In genomic region chr10:119207713-119208552, GRCh38 we compare ENCODE assay signal across 8 cellular contexts. TPM values are rescaled to one million over a fixed set of nuclear protein-coding genes. Genes with fewer than 3 reads are reported as not detected.
DNase-seq lines count a peak whose midpoint lies in the region; ATAC-seq and TF ChIP-seq lines count a peak whose summit lies in the region.

No MANE protein-coding gene starts in this region.

- H3K27me3 ChIP-seq in NT2/D1 (ENCODE audit: insufficient read depth, insufficient read length): peaks cover 16% of the 10 kb centered on the region
- no peaks in the 10 kb centered on the region for H3K27me3 ChIP-seq in neural cell (ENCODE audit: insufficient read depth, low read depth, low read length)

- peak overlapping the region; percentile 88 for H3K4me3 Mint-ChIP-seq in activated naive CD4-positive, alpha-beta T cell treated with anti-CD3 and anti-CD28 coated beads, Interleukin-2, amount 10 ng/mL, durations not matched to agents 7 days and 5 days

- CTCF ChIA-PET in activated naive CD4-positive, alpha-beta T cell treated with anti-CD3 and anti-CD28 coated beads, Interleukin-2, amount 10 ng/mL, durations not matched to agents 7 days and 5 days (lab: Charles Lee): interaction anchor here (0.8 to 2.7 kb wide), 13 partner anchors 9 to 332 kb away, joined by 4 to 24 read pairs (median 9); no protein-coding TSS in a partner anchor

- no peaks in the 10 kb centered on the region for H3K36me3 ChIP-seq in NT2/D1 (ENCODE audit: insufficient read depth, insufficient read length, low read length)
- no peaks in the 10 kb centered on the region for H3K36me3 ChIP-seq in neural cell (ENCODE audit: insufficient read depth, low read length)

- peak overlapping the region; percentile 75 for H3K27ac ChIP-seq in neural cell (ENCODE audit: low read length)

- H3K79me2 ChIP-seq in neural cell (replicated peaks; ENCODE audit: insufficient read depth, low read length): peaks cover 11% of the 10 kb centered on the region

- H2AFZ ChIP-seq in neural cell (ENCODE audit: low read depth, low read length): peak overlapping the region; percentile 18

- peaks cover 9% of the 10 kb centered on the region for H3K36me3 Mint-ChIP-seq in activated naive CD4-positive, alpha-beta T cell treated with anti-CD3 and anti-CD28 coated beads, Interleukin-2, amount 10 ng/mL, durations not matched to agents 7 days and 5 days

- DNase-seq in NT2/D1 (ENCODE audit: low read depth, low spot score) (no peak), foreskin melanocyte (peak; percentile 69), ureter (ENCODE audit: low spot score) (peak; percentile 57), GDM1 (lab: John Stamatoyannopoulos, UW) (no peak)
- peak; percentile 57 for DNase-seq in activated naive CD4-positive, alpha-beta T cell treated with anti-CD3 and anti-CD28 coated beads, Interleukin-2, amount 10 ng/mL, durations not matched to agents 7 days and 5 days

- ATAC-seq in HG02840 (IDR thresholded peaks at IDR 0.05; ENCODE audit: low FRiP score, unreplicated experiment): peak; percentile 5

- peaks cover 56% of the 10 kb centered on the region for H3K4me1 Mint-ChIP-seq in activated naive CD4-positive, alpha-beta T cell treated with anti-CD3 and anti-CD28 coated beads, Interleukin-2, amount 10 ng/mL, durations not matched to agents 7 days and 5 days

- peak overlapping the region; percentile 76 for H3K9ac ChIP-seq in NT2/D1 (ENCODE audit: insufficient read length, low read depth)
- H3K9ac ChIP-seq in neural cell (ENCODE audit: low read length): peak overlapping the region; percentile 84

- H3F3A ChIP-seq in neural cell (ENCODE audit: insufficient read depth, low read length, poor library complexity, severe bottlenecking): peaks cover 4% of the 10 kb centered on the region

- TF ChIP-seq CTCF in GM12875 (IDR thresholded peaks at IDR 0.05; ENCODE audit: borderline replicate concordance, insufficient read depth, low read depth, low read length) (no peak), neural cell (IDR thresholded peaks at IDR 0.05; ENCODE audit: poor library complexity, severe bottlenecking) (no peak)

- no peaks in the 10 kb centered on the region for H4K20me1 ChIP-seq in neural cell (ENCODE audit: insufficient read depth)

- peak; percentile 6 for TF ChIP-seq RAD21 in neural cell (conservative IDR thresholded peaks at IDR 0.05)

- peak overlapping the region; percentile 80 for H3K4me2 ChIP-seq in neural cell (ENCODE audit: low read length)

- TF ChIP-seq EP300 in neural cell (conservative IDR thresholded peaks at IDR 0.05; ENCODE audit: poor library complexity, severe bottlenecking): no peak

- no peaks in the 10 kb centered on the region for H3K4me1 ChIP-seq in NT2/D1 (ENCODE audit: insufficient read depth, insufficient read length)

- peak overlapping the region; percentile 83 for H3K4me3 ChIP-seq in GM12875 (ENCODE audit: low read depth, low read length)
- peak overlapping the region; percentile 71 for H3K4me3 ChIP-seq in NT2/D1 (ENCODE audit: insufficient read length, low read depth)
- H3K4me3 ChIP-seq in neural cell (ENCODE audit: low read length): peak overlapping the region; percentile 77

- no peaks in the 10 kb centered on the region for H3K9me3 Mint-ChIP-seq in activated naive CD4-positive, alpha-beta T cell treated with anti-CD3 and anti-CD28 coated beads, Interleukin-2, amount 10 ng/mL, durations not matched to agents 7 days and 5 days

- no peaks in the 10 kb centered on the region for H3K9me2 ChIP-seq in neural cell (ENCODE audit: insufficient read depth, low read length)

- H3K27ac Mint-ChIP-seq in activated naive CD4-positive, alpha-beta T cell treated with anti-CD3 and anti-CD28 coated beads, Interleukin-2, amount 10 ng/mL, durations not matched to agents 7 days and 5 days: peak overlapping the region; percentile 91

- H3K9me3 ChIP-seq in NT2/D1 (ENCODE audit: insufficient read depth, low read length) (no peaks in the 10 kb centered on the region), neural cell (ENCODE audit: low read length) (no peaks in the 10 kb centered on the region)

- H3K27me3 Mint-ChIP-seq in activated naive CD4-positive, alpha-beta T cell treated with anti-CD3 and anti-CD28 coated beads, Interleukin-2, amount 10 ng/mL, durations not matched to agents 7 days and 5 days: peaks cover 2% of the 10 kb centered on the region

TF ChIP-seq in neural cell, 6 proteins besides CTCF, POLR2A, EP300 and RAD21:
- no peak for TF ChIP-seq REST (IDR thresholded peaks at IDR 0.05; ENCODE audit: borderline replicate concordance)
- peak; percentile 30 for TF ChIP-seq SMC3 (conservative IDR thresholded peaks at IDR 0.05; ENCODE audit: poor library complexity)
- peak; percentile 68 for TF ChIP-seq MXI1 (conservative IDR thresholded peaks at IDR 0.05; ENCODE audit: poor library complexity, severe bottlenecking)

RNA-seq across cellular contexts. Expression of gene GRK5, which starts 0.6 kb away (rescaled TPM):
- polyA plus RNA-seq in neural cell: 26.1 and 34.9 TPM in 2 replicates
- polyA minus RNA-seq in neural cell: 30.4 and 33.7 TPM in 2 replicates
- 16.7 TPM for total RNA-seq in ureter

RNA-seq across cellular contexts. Expression of gene PRDX3, which starts 29.3 kb away (rescaled TPM):
- 234 and 258 TPM in 2 replicates for polyA plus RNA-seq in neural cell
- 120 and 121 TPM in 2 replicates for polyA minus RNA-seq in neural cell
- total RNA-seq in ureter: 95.0 TPM

RNA-seq across cellular contexts. Expression of gene SFXN4, which starts 42.4 kb away (rescaled TPM):
- polyA plus RNA-seq in neural cell: 21.7 and 23.7 TPM in 2 replicates
- 11.0 and 22.0 TPM in 2 replicates for polyA minus RNA-seq in neural cell
- 34.5 TPM for total RNA-seq in ureter

Comparison
In these comparisons a context has a peak if more than half of its experiments do, and no peak if none do; other contexts are left out.
1. DNase-seq: peak in activated naive CD4-positive, alpha-beta T cell treated with anti-CD3 and anti-CD28 coated beads, Interleukin-2, amount 10 ng/mL, durations not matched to agents 7 days and 5 days (single experiment), foreskin melanocyte (single experiment) and ureter (single experiment); none in NT2/D1 (single experiment) and GDM1 (single experiment).
2. Peak in every context shown above with its lines, with median percentiles within 50 percentile points of each other: H3K4me3 ChIP-seq.